In the genomic region with DNA sequence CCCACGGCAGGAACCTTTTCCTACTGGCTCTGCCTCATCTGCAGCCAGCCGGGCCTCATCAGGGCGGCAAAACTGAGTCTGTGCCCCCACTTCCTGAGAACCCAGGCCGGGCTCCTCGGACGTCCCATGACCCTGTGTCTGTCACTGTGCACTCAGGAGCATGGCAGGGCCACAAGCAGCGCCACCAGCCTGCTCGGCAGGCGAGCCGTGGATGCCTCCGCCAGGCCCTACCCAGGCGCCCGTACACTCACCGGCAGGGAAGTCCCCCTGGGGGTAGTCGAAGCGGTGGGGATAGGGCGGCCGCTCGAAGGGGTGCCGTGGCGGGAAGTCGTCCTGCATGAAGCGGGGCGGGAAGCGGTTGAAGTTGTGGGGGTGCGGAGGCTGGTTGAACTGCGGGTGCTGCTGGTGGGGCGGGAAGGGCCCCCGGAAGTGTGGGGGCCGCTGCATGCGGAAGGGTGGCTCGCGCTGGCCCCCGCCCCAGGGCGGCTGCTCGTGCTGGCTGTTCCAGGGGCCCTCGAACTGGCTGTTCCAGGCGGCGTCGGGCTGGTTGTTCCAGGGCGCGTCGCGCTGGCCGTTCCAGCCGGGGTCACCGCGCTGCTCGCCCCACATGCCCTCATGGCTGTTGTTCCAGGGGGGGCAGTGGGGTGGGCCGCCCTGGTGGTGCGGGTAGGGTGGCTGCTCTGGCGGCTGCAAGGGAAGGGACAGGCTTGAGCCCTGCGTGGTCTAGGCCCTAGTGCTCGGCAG, we compare ENCODE assay signal across 1 cellular context.
TF ChIP-seq lines count a peak whose summit lies in the region.

No MANE protein-coding gene starts in this region.

TF ChIP-seq in HepG2, 621 proteins besides CTCF, POLR2A, EP300 and RAD21:
- TF ChIP-seq ZBTB7B (CRISPR knock-in tag; IDR thresholded peaks at IDR 0.05) (no peak), BCL6 (CRISPR knock-in tag; IDR thresholded peaks at IDR 0.05) (no peak), NRL (CRISPR knock-in tag; IDR thresholded peaks at IDR 0.05; ENCODE audit: borderline replicate concordance) (no peak), RBFOX2 (IDR thresholded peaks at IDR 0.05; ENCODE audit: low read depth, low read length) (peak; percentile 52; the same call in 1 of the 2 replicates)
